Comparison of ENCODE assay signal across 8 cellular contexts in genomic region chr6:41591859-41592502, GRCh38. TPM values are rescaled to one million over a fixed set of nuclear protein-coding genes. Genes with fewer than 3 reads are reported as not detected.
DNase-seq lines count a peak whose midpoint lies in the region; ATAC-seq, FAIRE-seq and TF ChIP-seq lines count a peak whose summit lies in the region.

No MANE protein-coding gene starts in this region.

- FAIRE-seq in small intestine (lab: Jason Lieb, UNC) = no peak

- 0 to 4% (median 2%) methylated on average over 4 to 7 of the region's 7 CpGs for WGBS in small intestine, 3 donors

- peak; percentile 89 for DNase-seq in GM10248 (ENCODE audit: extremely low spot score)
- peak; percentile 72 for DNase-seq in NB4 (ENCODE audit: low read depth)
- peak; percentile 33 for DNase-seq in T-helper 22 cell (ENCODE audit: low read depth)
- peak in 50 of 56 donors; percentile 16 to 83 (median 60) for DNase-seq in amygdala (lab: John Stamatoyannopoulos, UW)
- DNase-seq in hepatic stellate cell (ENCODE audit: low spot score) = peak; percentile 91
- DNase-seq in small intestine = peak; percentile 75

- CTCF ChIA-PET in GM10248 (lab: Yijun Ruan, JAX) = interaction anchor here (0.6 to 15.2 kb wide), 19 partner anchors 10 to 357 kb away, joined by 3 to 151 read pairs (median 4); no protein-coding TSS in a partner anchor

- POLR2A ChIA-PET in GM10248 (lab: Yijun Ruan, JAX) = no interaction called here

- H3K36me3 ChIP-seq in small intestine (ENCODE audit: control insufficient read depth in 2 of 2, insufficient read depth in 2 of 2, low read length in 2 of 2) = peaks cover 2% of the 10 kb centered on the region in 2 donors

- H3K4me3 ChIP-seq in NB4 (ENCODE audit: low read depth, low read length) (no peak overlapping the region), small intestine (ENCODE audit: low read depth in 1 of 2, low read length in 2 of 2) (no peak overlapping the region)

- H3K4me1 ChIP-seq in small intestine (ENCODE audit: control insufficient read depth in 2 of 2, insufficient read depth in 1 of 2, low read depth in 1 of 2, low read length in 1 of 2) = no peaks in the 10 kb centered on the region

- no peak overlapping the region for H3K27ac ChIP-seq in small intestine (ENCODE audit: low read depth in 1 of 2, low read length in 1 of 2)

- H3K9me3 ChIP-seq in small intestine (ENCODE audit: control insufficient read depth, low read depth) = no peaks in the 10 kb centered on the region

- TF ChIP-seq POLR2A in NB4 (IDR thresholded peaks at IDR 0.05; ENCODE audit: extremely low read depth, insufficient read length) = no peak

- ATAC-seq in GM18511 (IDR thresholded peaks at IDR 0.05; ENCODE audit: unreplicated experiment) = no peak
- ATAC-seq in HG03108 (IDR thresholded peaks at IDR 0.05; ENCODE audit: unreplicated experiment) = no peak

- TF ChIP-seq CTCF in GM10248 (IDR thresholded peaks at IDR 0.05; ENCODE audit: control extremely low read depth, extremely low read depth, low read depth, missing control alignments) = peak; percentile 80
- TF ChIP-seq CTCF in NB4 (IDR thresholded peaks at IDR 0.05; ENCODE audit: low read depth, low read length) = peak; percentile 96

- no peaks in the 10 kb centered on the region for H3K27me3 ChIP-seq in small intestine (ENCODE audit: control insufficient read depth in 2 of 2, insufficient read depth in 2 of 2, low read length in 2 of 2)

RNA-seq across cellular contexts. Expression of gene FOXP4, which starts 45.8 kb away (rescaled TPM):
- 10 to 100 TPM; 13.8 to 18.5 (median 14.3) TPM for polyA plus RNA-seq in small intestine

RNA-seq across cellular contexts. Expression of gene MDFI, which starts 46.3 kb away (rescaled TPM):
- polyA plus RNA-seq in small intestine = 1 to 10 TPM in 1 of 3 donors, under 1 TPM in 2; 0.81 to 7.1 (median 0.89) TPM

Comparison
In these comparisons a context has a peak if more than half of its experiments do, and no peak if none do; other contexts are left out.
1. DNase-seq: peak in every context shown above with its lines; median percentile 91 in hepatic stellate cell; 89 in GM10248; 75 in small intestine; 72 in NB4; 60 in amygdala; 33 in T-helper 22 cell.